In the genomic region with DNA sequence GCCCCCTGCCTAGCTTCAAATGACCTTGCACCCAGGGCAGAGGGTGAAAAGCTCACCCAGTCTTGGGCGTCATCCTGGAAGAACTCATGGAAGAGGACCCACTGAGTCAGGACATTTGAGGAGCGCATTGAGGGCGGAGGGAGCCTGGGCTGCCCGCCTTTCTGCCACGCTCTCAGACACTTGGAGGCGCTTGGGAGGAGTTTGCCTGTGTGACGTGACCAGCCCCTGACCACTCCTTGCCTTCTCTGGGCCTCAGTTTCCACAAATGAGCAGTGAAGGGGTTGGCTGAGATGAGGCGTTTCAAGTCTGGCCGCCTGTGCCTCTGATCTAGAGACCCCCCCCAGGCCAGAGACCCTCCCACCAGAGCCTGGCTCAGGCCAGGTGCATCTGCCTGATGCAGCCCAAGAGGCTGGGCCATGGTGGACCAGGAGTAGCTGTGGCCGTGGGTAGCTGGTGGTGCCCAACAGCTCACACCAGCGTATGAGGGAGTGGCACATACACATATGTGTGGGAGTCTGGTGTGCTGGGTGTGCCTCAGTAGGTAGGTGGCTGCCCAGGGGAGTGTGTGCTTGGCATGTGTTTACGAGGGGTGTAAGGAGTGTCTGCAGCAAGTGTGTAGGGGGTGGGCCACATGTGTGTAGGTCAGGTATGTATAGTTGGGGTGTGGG, we compare ENCODE assay signal across 13 cellular contexts.
DNase-seq lines count a peak whose midpoint lies in the region; ATAC-seq and TF ChIP-seq lines count a peak whose summit lies in the region.
"Had no signal": no experiment of that assay in that cellular context is flagged by ENCODE, and none has a peak within 500 bp of the region (broad histone marks: within the 10 kb centered on the region; RNA-seq: fewer than 3 reads in every experiment).

No MANE protein-coding gene starts in this region.

- no peak overlapping the region for H3K4me3 Mint-ChIP-seq in activated naive CD4-positive, alpha-beta T cell treated with anti-CD3 and anti-CD28 coated beads for 36 hours
- H3K4me3 Mint-ChIP-seq in activated naive CD4-positive, alpha-beta T cell treated with anti-CD3 and anti-CD28 coated beads, Interleukin-2, amount 10 ng/mL, durations not matched to agents 7 days and 5 days = no peak overlapping the region
- H3K4me3 Mint-ChIP-seq in T-helper 17 cell = no peak overlapping the region

- WGBS in right lobe of liver (ENCODE audit: insufficient coverage, low coverage, low lambda C conversion rate, missing lambda C conversion rate) = 55% methylated on average over 2 of the region's 12 CpGs
- WGBS in stomach, 5 donors = 84 to 94% (median 89%) methylated on average over 11 to 12 of the region's 12 CpGs

- no peaks in the 10 kb centered on the region for H3K9me3 ChIP-seq in T-helper 17 cell (ENCODE audit: control insufficient read depth, low read length, poor library complexity, severe bottlenecking)
- no peaks in the 10 kb centered on the region for H3K9me3 ChIP-seq in right lobe of liver
- H3K9me3 ChIP-seq in stomach = no peaks in the 10 kb centered on the region
- H3K9me3 ChIP-seq: BE2C, colonic mucosa had no signal

- CTCF ChIA-PET in activated naive CD4-positive, alpha-beta T cell treated with anti-CD3 and anti-CD28 coated beads for 36 hours (lab: Charles Lee) = interaction anchor here (1.1 to 2.6 kb wide), 4 partner anchors 85 to 163 kb away, joined by 3 to 19 read pairs (median 7); no protein-coding TSS in a partner anchor
- CTCF ChIA-PET in activated naive CD4-positive, alpha-beta T cell treated with anti-CD3 and anti-CD28 coated beads, Interleukin-2, amount 10 ng/mL, durations not matched to agents 7 days and 5 days (lab: Charles Lee) = interaction anchor here (0.8 to 4.1 kb wide), 4 partner anchors 11 to 95 kb away, joined by 3 to 72 read pairs (median 8); no protein-coding TSS in a partner anchor

- no peak for ATAC-seq in T-helper 17 cell
- ATAC-seq in right lobe of liver = no peak

- peak overlapping the region in 2 of 3 donors; percentile 47 to 99 for H3K27ac ChIP-seq in right lobe of liver
- H3K27ac ChIP-seq in stomach = peak overlapping the region; percentile 4 to 92 (median 86)

- peak; percentile 3 for DNase-seq in activated naive CD4-positive, alpha-beta T cell treated with anti-CD3 and anti-CD28 coated beads for 36 hours
- no peak for DNase-seq in activated naive CD4-positive, alpha-beta T cell treated with anti-CD3 and anti-CD28 coated beads, Interleukin-2, amount 10 ng/mL, durations not matched to agents 7 days and 5 days
- DNase-seq in T-helper 17 cell (no peak), right lobe of liver (peak in 1 of 3 donors; percentile 39), stomach (peak; percentile 25), NCI-H2107 (lab: John Stamatoyannopoulos, UW) (no peak), SHP77 (lab: John Stamatoyannopoulos, UW) (no peak), foreskin melanocyte (no peak)
- DNase-seq: BE2C; colonic mucosa; NCI-H1105 treated with DMSO at 0.1 percent for 48 hours; NCI-H226; stimulated activated CD4-positive, alpha-beta T cell treated with anti-CD3 and anti-CD28 coated beads, Interleukin-15, amount 100 ng/mL, for 24 hours had no signal

- no peaks in the 10 kb centered on the region for H3K27me3 ChIP-seq in right lobe of liver
- no peaks in the 10 kb centered on the region for H3K27me3 ChIP-seq in stomach
- H3K27me3 ChIP-seq: BE2C, colonic mucosa had no signal

- peaks cover 42% of the 10 kb centered on the region for H3K4me1 Mint-ChIP-seq in activated naive CD4-positive, alpha-beta T cell treated with anti-CD3 and anti-CD28 coated beads for 36 hours (ENCODE audit: low read depth)
- H3K4me1 Mint-ChIP-seq in activated naive CD4-positive, alpha-beta T cell treated with anti-CD3 and anti-CD28 coated beads, Interleukin-2, amount 10 ng/mL, durations not matched to agents 7 days and 5 days = peaks cover 62% of the 10 kb centered on the region
- H3K4me1 Mint-ChIP-seq in T-helper 17 cell = peaks cover 30% of the 10 kb centered on the region

- no peak for TF ChIP-seq CTCF in right lobe of liver (IDR thresholded peaks at IDR 0.05)
- no peak for TF ChIP-seq CTCF in stomach (IDR thresholded peaks at IDR 0.05)

- TF ChIP-seq POLR2A in right lobe of liver (IDR thresholded peaks at IDR 0.05) = no peak
- no peak for TF ChIP-seq POLR2A in stomach (IDR thresholded peaks at IDR 0.05)

- intact Hi-C loops in activated naive CD4-positive, alpha-beta T cell treated with anti-CD3 and anti-CD28 coated beads for 36 hours (cut with micrococcal nuclease) = no loop called here
- intact Hi-C loops in right lobe of liver (cut with DNase I) (loop anchor here (5.0 kb wide), 2 partner anchors 79 to 84 kb away; partner anchors contain the start of gene TOB1 (in 1 of the 2)), stomach (cut with DNase I; ENCODE audit: low total_unique reads) (no loop called here)

- H3K4me1 ChIP-seq in right lobe of liver = peaks cover 0 to 72% (median 41%) of the 10 kb centered on the region in 4 donors
- peaks cover 63 to 88% (median 77%) of the 10 kb centered on the region in 4 donors for H3K4me1 ChIP-seq in stomach

- H3K36me3 ChIP-seq in right lobe of liver = no peaks in the 10 kb centered on the region
- no peaks in the 10 kb centered on the region for H3K36me3 ChIP-seq in stomach
- H3K36me3 ChIP-seq: BE2C, colonic mucosa had no signal

- no peak for TF ChIP-seq EP300 in stomach (IDR thresholded peaks at IDR 0.05)

- no peaks in the 10 kb centered on the region for H3K9me3 Mint-ChIP-seq in activated naive CD4-positive, alpha-beta T cell treated with anti-CD3 and anti-CD28 coated beads for 36 hours
- no peaks in the 10 kb centered on the region for H3K9me3 Mint-ChIP-seq in activated naive CD4-positive, alpha-beta T cell treated with anti-CD3 and anti-CD28 coated beads, Interleukin-2, amount 10 ng/mL, durations not matched to agents 7 days and 5 days

- no peaks in the 10 kb centered on the region for H3K27me3 Mint-ChIP-seq in activated naive CD4-positive, alpha-beta T cell treated with anti-CD3 and anti-CD28 coated beads for 36 hours (ENCODE audit: low read depth)
- no peaks in the 10 kb centered on the region for H3K27me3 Mint-ChIP-seq in activated naive CD4-positive, alpha-beta T cell treated with anti-CD3 and anti-CD28 coated beads, Interleukin-2, amount 10 ng/mL, durations not matched to agents 7 days and 5 days
- no peaks in the 10 kb centered on the region for H3K27me3 Mint-ChIP-seq in T-helper 17 cell

- peaks cover 8% of the 10 kb centered on the region for H3K36me3 Mint-ChIP-seq in activated naive CD4-positive, alpha-beta T cell treated with anti-CD3 and anti-CD28 coated beads for 36 hours (ENCODE audit: low read depth)
- peaks cover 11% of the 10 kb centered on the region for H3K36me3 Mint-ChIP-seq in activated naive CD4-positive, alpha-beta T cell treated with anti-CD3 and anti-CD28 coated beads, Interleukin-2, amount 10 ng/mL, durations not matched to agents 7 days and 5 days
- no peaks in the 10 kb centered on the region for H3K36me3 Mint-ChIP-seq in T-helper 17 cell (ENCODE audit: low read depth)

- H3K27ac Mint-ChIP-seq in activated naive CD4-positive, alpha-beta T cell treated with anti-CD3 and anti-CD28 coated beads for 36 hours = no peak overlapping the region
- no peak overlapping the region for H3K27ac Mint-ChIP-seq in activated naive CD4-positive, alpha-beta T cell treated with anti-CD3 and anti-CD28 coated beads, Interleukin-2, amount 10 ng/mL, durations not matched to agents 7 days and 5 days
- H3K27ac Mint-ChIP-seq in T-helper 17 cell = peak overlapping the region; percentile 81

- H3K4me3 ChIP-seq in right lobe of liver (no peak overlapping the region), stomach (no peak overlapping the region)
- H3K4me3 ChIP-seq: colonic mucosa had no signal

Comparison
In these comparisons a context has a peak if more than half of its experiments do, and no peak if none do; other contexts are left out.
1. DNase-seq: peak in activated naive CD4-positive, alpha-beta T cell treated with anti-CD3 and anti-CD28 coated beads for 36 hours (single experiment) and stomach (single experiment); none in activated naive CD4-positive, alpha-beta T cell treated with anti-CD3 and anti-CD28 coated beads, Interleukin-2, amount 10 ng/mL, durations not matched to agents 7 days and 5 days (single experiment), T-helper 17 cell (0 of 3), NCI-H2107 (single experiment), SHP77 (0 of 2) and foreskin melanocyte (single experiment).
2. intact Hi-C loops: an anchor here in right lobe of liver (5.0 kb wide); none called in activated naive CD4-positive, alpha-beta T cell treated with anti-CD3 and anti-CD28 coated beads for 36 hours and stomach.